19 cellular contexts compared by ENCODE assay signal in genomic region chrX:18596096-18596495, GRCh38.
"Had no signal": no experiment of that assay in that cellular context is flagged by ENCODE, and none has a peak within 500 bp of the region (broad histone marks: within the 10 kb centered on the region; RNA-seq: fewer than 3 reads in every experiment).

No MANE protein-coding gene starts in this region.

- H3K9me3 ChIP-seq: psoas muscle, right lobe of liver, vagina had no signal

- H3K27ac ChIP-seq: psoas muscle, right lobe of liver, skin epidermis, vagina had no signal

- ATAC-seq: activated T-cell treated with anti-CD3 and anti-CD28 coated beads, Interleukin-2, amount 50 U/mL, for 72 hours; esophagus mucosa; right lobe of liver; stimulated activated memory B cell treated with anti-CD40 and anti-IgM and Interleukin-4, amounts not matched to agents 10 μg/mL and 1 μg/mL and 100 μg/mL, for 72 hours had no signal

- H3K4me1 Mint-ChIP-seq: activated naive CD8-positive, alpha-beta T cell treated with anti-CD3 and anti-CD28 coated beads, Interleukin-2, amount 10 ng/mL, durations not matched to agents 7 days and 5 days; naive B cell; stimulated activated memory B cell treated with anti-CD40 and anti-IgM and Interleukin-4, amounts not matched to agents 10 μg/mL and 1 μg/mL and 100 μg/mL, for 72 hours had no signal

- H3K27me3 Mint-ChIP-seq: activated CD4-positive, alpha-beta memory T cell treated with anti-CD3 and anti-CD28 coated beads for 36 hours; activated naive CD8-positive, alpha-beta T cell treated with anti-CD3 and anti-CD28 coated beads, Interleukin-2, amount 10 ng/mL, durations not matched to agents 7 days and 5 days; naive B cell; stimulated activated memory B cell treated with anti-CD40 and anti-IgM and Interleukin-4, amounts not matched to agents 10 μg/mL and 1 μg/mL and 100 μg/mL, for 72 hours had no signal

- H3K4me3 ChIP-seq: psoas muscle, right lobe of liver, skin epidermis, vagina had no signal

- H3K27me3 ChIP-seq: right lobe of liver, vagina had no signal

- H3K4me1 ChIP-seq: psoas muscle, right lobe of liver, vagina had no signal

- H3K36me3 Mint-ChIP-seq: activated naive CD8-positive, alpha-beta T cell treated with anti-CD3 and anti-CD28 coated beads, Interleukin-2, amount 10 ng/mL, durations not matched to agents 7 days and 5 days had no signal

- H3K27ac Mint-ChIP-seq: activated CD4-positive, alpha-beta memory T cell treated with anti-CD3 and anti-CD28 coated beads for 36 hours; activated naive CD4-positive, alpha-beta T cell treated with anti-CD3 and anti-CD28 coated beads for 36 hours; activated naive CD8-positive, alpha-beta T cell treated with anti-CD3 and anti-CD28 coated beads, Interleukin-2, amount 10 ng/mL, durations not matched to agents 7 days and 5 days; activated T-cell treated with anti-CD3 and anti-CD28 coated beads, Interleukin-2, amount 50 U/mL, for 72 hours; naive B cell; stimulated activated memory B cell treated with anti-CD40 and anti-IgM and Interleukin-4, amounts not matched to agents 10 μg/mL and 1 μg/mL and 100 μg/mL, for 72 hours had no signal

- H3K9me3 Mint-ChIP-seq: activated CD4-positive, alpha-beta memory T cell treated with anti-CD3 and anti-CD28 coated beads for 36 hours; activated naive CD4-positive, alpha-beta T cell treated with anti-CD3 and anti-CD28 coated beads for 36 hours; activated naive CD8-positive, alpha-beta T cell treated with anti-CD3 and anti-CD28 coated beads, Interleukin-2, amount 10 ng/mL, durations not matched to agents 7 days and 5 days; activated T-cell treated with anti-CD3 and anti-CD28 coated beads, Interleukin-2, amount 50 U/mL, for 72 hours; stimulated activated memory B cell treated with anti-CD40 and anti-IgM and Interleukin-4, amounts not matched to agents 10 μg/mL and 1 μg/mL and 100 μg/mL, for 72 hours had no signal

- H3K36me3 ChIP-seq: right lobe of liver, vagina had no signal

- H3K4me3 Mint-ChIP-seq: activated CD4-positive, alpha-beta memory T cell treated with anti-CD3 and anti-CD28 coated beads for 36 hours; activated naive CD4-positive, alpha-beta T cell treated with anti-CD3 and anti-CD28 coated beads for 36 hours; activated naive CD8-positive, alpha-beta T cell treated with anti-CD3 and anti-CD28 coated beads, Interleukin-2, amount 10 ng/mL, durations not matched to agents 7 days and 5 days; activated T-cell treated with anti-CD3 and anti-CD28 coated beads, Interleukin-2, amount 50 U/mL, for 72 hours; naive B cell; stimulated activated memory B cell treated with anti-CD40 and anti-IgM and Interleukin-4, amounts not matched to agents 10 μg/mL and 1 μg/mL and 100 μg/mL, for 72 hours had no signal

- DNase-seq: activated CD4-positive, alpha-beta memory T cell treated with anti-CD3 and anti-CD28 coated beads for 36 hours; activated CD4-positive, alpha-beta T cell treated with anti-CD3 and anti-CD28 coated beads for 48 hours; activated effector memory CD4-positive, alpha-beta T cell treated with Interleukin-2 at 50 U/mL for 16 hours; activated naive CD4-positive, alpha-beta T cell treated with anti-CD3 and anti-CD28 coated beads for 36 hours; activated naive CD8-positive, alpha-beta T cell treated with anti-CD3 and anti-CD28 coated beads, Interleukin-2, amount 10 ng/mL, durations not matched to agents 7 days and 5 days; activated T-cell treated with anti-CD3 and anti-CD28 coated beads, Interleukin-2, amount 50 U/mL, for 72 hours; amygdala; effector memory CD4-positive, alpha-beta T cell; foreskin melanocyte; hippocampal formation; naive B cell; psoas muscle; right lobe of liver; stimulated activated CD4-positive, alpha-beta T cell treated with anti-CD3 and anti-CD28 coated beads, Interleukin-2, amount 100 ng/mL, for 24 hours; trophoblast cell had no signal
